In genomic region chr20:50391444-50392137, GRCh38 we compare ENCODE assay signal across 32 cellular contexts.
DNase-seq lines count a peak whose midpoint lies in the region; ATAC-seq and TF ChIP-seq lines count a peak whose summit lies in the region.
"Had no signal": no experiment of that assay in that cellular context is flagged by ENCODE, and none has a peak within 500 bp of the region (broad histone marks: within the 10 kb centered on the region; RNA-seq: fewer than 3 reads in every experiment).

No MANE protein-coding gene starts in this region.

- no peaks in the 10 kb centered on the region for H3K9me2 ChIP-seq in SK-N-SH

- peaks cover 7% of the 10 kb centered on the region for H3K27me3 Mint-ChIP-seq in T-helper 1 cell treated with Interleukin-12 subunit alpha and Interleukin-12 subunit beta and Interleukin-4 antibody, amounts not matched to agents 30 μg/mL and 1 μg/mL, for 36 hours (ENCODE audit: low read depth)
- peaks cover 2 to 3% of the 10 kb centered on the region in 2 donors for H3K27me3 Mint-ChIP-seq in CD8-positive, alpha-beta memory T cell
- H3K27me3 Mint-ChIP-seq in effector memory CD8-positive, alpha-beta T cell = no peaks in the 10 kb centered on the region
- H3K27me3 Mint-ChIP-seq: T-cell had no signal

- H3K9ac ChIP-seq in SK-N-SH = no peak overlapping the region

- no peak for TF ChIP-seq RAD21 in SK-N-SH (IDR thresholded peaks at IDR 0.05; ENCODE audit: low read length)

- H3K27ac ChIP-seq in CD8-positive, alpha-beta memory T cell (ENCODE audit: low read depth, low read length) = no peak overlapping the region
- H3K27ac ChIP-seq in gastrocnemius medialis (peak overlapping the region; percentile 93 to 100 (median 96)), SK-N-SH (ENCODE audit: low read depth in 2 of 2, low read length in 1 of 2) (no peak overlapping the region)
- H3K27ac ChIP-seq: 22Rv1, ovary had no signal

- no peak for TF ChIP-seq POLR2A in gastrocnemius medialis (IDR thresholded peaks at IDR 0.05)

- CTCF ChIA-PET in CD8-positive, alpha-beta memory T cell (lab: Charles Lee) = interaction anchor here (1.2 kb wide), 1 partner anchor 10 kb away, joined by 4 read pairs; no protein-coding TSS in a partner anchor
- CTCF ChIA-PET in SK-N-SH (lab: Yijun Ruan, JAX) = interaction anchor here (1.3 kb wide), 1 partner anchor 42 kb away, joined by 5 read pairs; no protein-coding TSS in a partner anchor

- no peaks in the 10 kb centered on the region for H3K9me3 ChIP-seq in CD8-positive, alpha-beta memory T cell (ENCODE audit: low read length)
- H3K9me3 ChIP-seq in gastrocnemius medialis = no peaks in the 10 kb centered on the region
- no peaks in the 10 kb centered on the region for H3K9me3 ChIP-seq in SK-N-SH
- H3K9me3 ChIP-seq: esophagus muscularis mucosa, ovary, Peyer's patch had no signal

- H3F3A ChIP-seq in SK-N-SH (replicated peaks; ENCODE audit: insufficient read depth) = no peaks in the 10 kb centered on the region

- in situ Hi-C loops in gastrocnemius medialis (cut with MboI; ENCODE audit: low sequenced_read_pairs in 4 of 4) = loop anchor here in 1 of 4 donors (25.0 kb wide), 1 partner anchor 104 kb away; no protein-coding TSS in a partner anchor

- peak overlapping the region; percentile 42 for H3K27ac Mint-ChIP-seq in T-helper 1 cell treated with Interleukin-12 subunit alpha and Interleukin-12 subunit beta and Interleukin-4 antibody, amounts not matched to agents 30 μg/mL and 1 μg/mL, for 36 hours
- H3K27ac Mint-ChIP-seq in CD8-positive, alpha-beta memory T cell = peak overlapping the region in 7 of 8 donors; percentile 1 to 79 (median 19)
- H3K27ac Mint-ChIP-seq in effector memory CD8-positive, alpha-beta T cell = peak overlapping the region; percentile 20 to 65
- H3K27ac Mint-ChIP-seq: activated B cell treated with CpG ODN at 0.5 μM for 24 hours; activated CD8-positive, alpha-beta memory T cell treated with anti-CD3 and anti-CD28 coated beads, Interleukin-2, amount 10 ng/mL, durations not matched to agents 7 days and 5 days; T-cell had no signal

- peaks cover 30% of the 10 kb centered on the region for H3K4me1 Mint-ChIP-seq in T-helper 1 cell treated with Interleukin-12 subunit alpha and Interleukin-12 subunit beta and Interleukin-4 antibody, amounts not matched to agents 30 μg/mL and 1 μg/mL, for 36 hours (ENCODE audit: low read depth)
- H3K4me1 Mint-ChIP-seq in CD8-positive, alpha-beta memory T cell = peaks cover 30 to 40% (median 34%) of the 10 kb centered on the region in 3 donors
- peaks cover 29% of the 10 kb centered on the region in 2 donors for H3K4me1 Mint-ChIP-seq in effector memory CD8-positive, alpha-beta T cell (ENCODE audit: low read depth in 2 of 2)

- WGBS in SK-N-SH (ENCODE audit: low lambda C conversion rate) = 87% methylated on average over 11 of the region's 15 CpGs

- no peak for TF ChIP-seq EP300 in SK-N-SH (IDR thresholded peaks at IDR 0.05; ENCODE audit: borderline replicate concordance in 1 of 2, low read depth in 1 of 2, low read length in 1 of 2)

- no peak overlapping the region for H3K4me3 ChIP-seq in CD8-positive, alpha-beta memory T cell (ENCODE audit: low read length)
- H3K4me3 ChIP-seq in gastrocnemius medialis (no peak overlapping the region), SK-N-SH (ENCODE audit: low read depth in 2 of 2, low read length in 1 of 2) (no peak overlapping the region)
- H3K4me3 ChIP-seq: esophagus muscularis mucosa, ovary, Peyer's patch had no signal

- no peaks in the 10 kb centered on the region for H4K20me1 ChIP-seq in SK-N-SH (ENCODE audit: insufficient read depth)

- no peaks in the 10 kb centered on the region for H3K27me3 ChIP-seq in CD8-positive, alpha-beta memory T cell (ENCODE audit: insufficient read depth, low read length, poor library complexity, severe bottlenecking)
- H3K27me3 ChIP-seq in gastrocnemius medialis (no peaks in the 10 kb centered on the region), SK-N-SH (ENCODE audit: insufficient read depth) (no peaks in the 10 kb centered on the region)
- H3K27me3 ChIP-seq: esophagus muscularis mucosa, ovary, Peyer's patch had no signal

- no peak overlapping the region for H3K4me3 Mint-ChIP-seq in T-helper 1 cell treated with Interleukin-12 subunit alpha and Interleukin-12 subunit beta and Interleukin-4 antibody, amounts not matched to agents 30 μg/mL and 1 μg/mL, for 36 hours
- peak overlapping the region in 1 of 7 donors; percentile 78 for H3K4me3 Mint-ChIP-seq in CD8-positive, alpha-beta memory T cell
- no peak overlapping the region for H3K4me3 Mint-ChIP-seq in effector memory CD8-positive, alpha-beta T cell
- H3K4me3 Mint-ChIP-seq: activated B cell treated with CpG ODN at 0.5 μM for 24 hours; activated CD8-positive, alpha-beta memory T cell treated with anti-CD3 and anti-CD28 coated beads, Interleukin-2, amount 10 ng/mL, durations not matched to agents 7 days and 5 days; activated T-cell treated with anti-CD3 and anti-CD28 coated beads, Interleukin-2, amount 50 U/mL, for 4 hours; T-cell had no signal

- peaks cover 22% of the 10 kb centered on the region for H3K4me1 ChIP-seq in CD8-positive, alpha-beta memory T cell (ENCODE audit: insufficient read depth, low read length)
- H3K4me1 ChIP-seq in gastrocnemius medialis (peaks cover 38 to 42% of the 10 kb centered on the region in 2 donors), SK-N-SH (ENCODE audit: control insufficient read depth in 1 of 2, insufficient read depth in 2 of 2, low read depth in 1 of 2, low read length in 1 of 2) (no peaks in the 10 kb centered on the region; a peak in 1 of 4 replicates)

- TF ChIP-seq CTCF in gastrocnemius medialis (IDR thresholded peaks at IDR 0.05 in 4 of 5, conservative IDR thresholded peaks at IDR 0.05 in 1 of 5) (no peak), SK-N-SH (IDR thresholded peaks at IDR 0.05) (no peak)

- no peak overlapping the region for H2AFZ ChIP-seq in SK-N-SH (ENCODE audit: low read depth)

- no peaks in the 10 kb centered on the region for H3K36me3 ChIP-seq in CD8-positive, alpha-beta memory T cell (ENCODE audit: insufficient read depth, low read length)
- H3K36me3 ChIP-seq in gastrocnemius medialis = no peaks in the 10 kb centered on the region
- no peaks in the 10 kb centered on the region for H3K36me3 ChIP-seq in SK-N-SH (replicated peaks in 1 of 2; ENCODE audit: control insufficient read depth in 1 of 2, insufficient read depth in 2 of 2, low read length in 1 of 2)
- H3K36me3 ChIP-seq: esophagus muscularis mucosa, ovary, Peyer's patch had no signal

- intact Hi-C loops in gastrocnemius medialis (cut with DNase I; ENCODE audit: low total_unique reads) = no loop called here

- peaks cover 2% of the 10 kb centered on the region for H3K36me3 Mint-ChIP-seq in T-helper 1 cell treated with Interleukin-12 subunit alpha and Interleukin-12 subunit beta and Interleukin-4 antibody, amounts not matched to agents 30 μg/mL and 1 μg/mL, for 36 hours (ENCODE audit: low read depth)
- H3K36me3 Mint-ChIP-seq in CD8-positive, alpha-beta memory T cell = peaks cover 0 to 2% (median 0%) of the 10 kb centered on the region in 3 donors
- peaks cover under 1% of the 10 kb centered on the region for H3K36me3 Mint-ChIP-seq in effector memory CD8-positive, alpha-beta T cell (ENCODE audit: insufficient read depth)
- H3K36me3 Mint-ChIP-seq: activated CD8-positive, alpha-beta memory T cell treated with anti-CD3 and anti-CD28 coated beads, Interleukin-2, amount 10 ng/mL, durations not matched to agents 7 days and 5 days; T-cell had no signal

- no peaks in the 10 kb centered on the region for H3K79me2 ChIP-seq in SK-N-SH (ENCODE audit: insufficient read depth)

- H3K4me2 ChIP-seq in SK-N-SH = no peak overlapping the region

- ATAC-seq in effector memory CD8-positive, alpha-beta T cell (replicated peaks) = no peak
- no peak for ATAC-seq in gastrocnemius medialis
- ATAC-seq: activated CD8-positive, alpha-beta memory T cell treated with anti-CD3 and anti-CD28 coated beads, Interleukin-2, amount 10 ng/mL, durations not matched to agents 7 days and 5 days; HCT116 had no signal

- POLR2A ChIA-PET in CD8-positive, alpha-beta memory T cell (lab: Charles Lee) = no interaction called here
- POLR2A ChIA-PET in SK-N-SH (lab: Yijun Ruan, JAX) = no interaction called here

- no peaks in the 10 kb centered on the region for H3K9me3 Mint-ChIP-seq in T-helper 1 cell treated with Interleukin-12 subunit alpha and Interleukin-12 subunit beta and Interleukin-4 antibody, amounts not matched to agents 30 μg/mL and 1 μg/mL, for 36 hours
- H3K9me3 Mint-ChIP-seq in CD8-positive, alpha-beta memory T cell = no peaks in the 10 kb centered on the region
- no peaks in the 10 kb centered on the region for H3K9me3 Mint-ChIP-seq in effector memory CD8-positive, alpha-beta T cell
- H3K9me3 Mint-ChIP-seq: activated B cell treated with CpG ODN at 0.5 μM for 24 hours; activated T-cell treated with anti-CD3 and anti-CD28 coated beads, Interleukin-2, amount 50 U/mL, for 4 hours; T-cell had no signal

- no peak for DNase-seq in T-helper 1 cell
- no peak for DNase-seq in CD8-positive, alpha-beta memory T cell
- no peak for DNase-seq in effector memory CD8-positive, alpha-beta T cell
- DNase-seq in gastrocnemius medialis = no peak
- DNase-seq in NCI-H146 treated with DMSO at 0.1 percent for 48 hours (lab: John Stamatoyannopoulos, UW; ENCODE audit: unreplicated experiment) = no peak
- no peak for DNase-seq in activated CD4-positive, CD25-positive, alpha-beta regulatory T cell treated with anti-CD3 and anti-CD28 coated beads, Interleukin-2, amount 50 U/mL, for 72 hours
- DNase-seq in SK-N-SH = no peak
- DNase-seq: activated B cell treated with CpG ODN at 0.5 μM for 24 hours; activated CD8-positive, alpha-beta memory T cell treated with anti-CD3 and anti-CD28 coated beads, Interleukin-2, amount 10 ng/mL, durations not matched to agents 7 days and 5 days; activated gamma-delta T cell; activated T-cell treated with anti-CD3 and anti-CD28 coated beads, Interleukin-2, amount 50 U/mL, for 4 hours; C1 segment of cervical spinal cord; central memory CD4-positive, alpha-beta T cell; dermis blood vessel endothelial cell; DMS79 treated with DMSO at 0.1 percent for 48 hours; foreskin fibroblast; GF-D8; head of caudate nucleus; Kasumi-1; NCI-H1417 treated with DMSO at 0.1 percent for 48 hours; NCI-H226; NCI-H526 treated with DMSO at 0.1 percent for 48 hours; ovary; Peyer's patch; retina; stimulated activated CD4-positive, alpha-beta T cell treated with anti-CD3 and anti-CD28 coated beads, Interleukin-1b, Interleukin-23, amount 100 ng/mL, for 48 hours; trophoblast cell had no signal

TF ChIP-seq in SK-N-SH, 30 proteins besides CTCF, POLR2A, EP300 and RAD21 (continues in another document):
- TF ChIP-seq YY1 (IDR thresholded peaks at IDR 0.05; ENCODE audit: low read depth) = no peak
- no peak for TF ChIP-seq MEF2A (IDR thresholded peaks at IDR 0.05; ENCODE audit: borderline replicate concordance, low read depth)
- TF ChIP-seq IRF3 (IDR thresholded peaks at IDR 0.05; ENCODE audit: low read depth, low read length) = no peak

Comparison
In these comparisons a context has a peak if more than half of its experiments do, and no peak if none do; other contexts are left out.
1. H3K27ac ChIP-seq: peak in gastrocnemius medialis (4 of 4); none in CD8-positive, alpha-beta memory T cell (single experiment) and SK-N-SH (0 of 2).
2. Peak in every context shown above with its lines, with median percentiles within 50 percentile points of each other: H3K27ac Mint-ChIP-seq.